In genomic region chr2:29175338-29175737, GRCh38 we compare ENCODE assay signal across 30 cellular contexts.
"Had no signal": no experiment of that assay in that cellular context is flagged by ENCODE, and none has a peak within 500 bp of the region (broad histone marks: within the 10 kb centered on the region; RNA-seq: fewer than 3 reads in every experiment).

No MANE protein-coding gene starts in this region.

- H2AFZ ChIP-seq: hepatocyte had no signal

- H3K9me3 ChIP-seq: adrenal gland, body of pancreas, esophagus muscularis mucosa, gastroesophageal sphincter, heart right ventricle had no signal

- H3K27me3 ChIP-seq: adrenal gland, body of pancreas, esophagus muscularis mucosa, foreskin keratinocyte, gastroesophageal sphincter, heart right ventricle, hepatocyte had no signal

- H3K4me2 ChIP-seq: hepatocyte had no signal

- DNase-seq: activated CD4-positive, alpha-beta T cell treated with anti-CD3 and anti-CD28 coated beads for 48 hours; activated CD4-positive, alpha-beta T cell treated with anti-CD3 and anti-CD28 coated beads, Interleukin-2, amount 50 U/mL, for 1 hour; activated CD4-positive, alpha-beta T cell treated with anti-CD3 and anti-CD28 coated beads, Interleukin-2, amount 50 U/mL, for 48 hours; activated CD8-positive, alpha-beta memory T cell treated with anti-CD3 and anti-CD28 coated beads, Interleukin-2, amount 50 U/mL, for 48 hours; activated effector memory CD4-positive, alpha-beta T cell treated with Interleukin-2 at 50 U/mL for 16 hours; activated gamma-delta T cell treated with Interleukin-2 at 50 U/mL for 16 hours; activated naive CD4-positive, alpha-beta T cell treated with anti-CD3 and anti-CD28 coated beads, Interleukin-2, amount 50 U/mL, for 16 hours; activated naive CD4-positive, alpha-beta T cell treated with Interleukin-2 at 50 U/mL for 16 hours; activated T-cell treated with anti-CD3 and anti-CD28 coated beads for 4 hours; activated T-cell treated with anti-CD3 and anti-CD28 coated beads, Interleukin-2, amount 50 U/mL, for 24 hours; activated T-cell treated with anti-CD3 and anti-CD28 coated beads, Interleukin-2, amount 50 U/mL, for 72 hours; adrenal gland; amygdala; aorta; body of pancreas; caudate nucleus; cortex of kidney; dermis blood vessel endothelial cell; effector CD4-positive, alpha-beta T cell; effector memory CD8-positive, alpha-beta T cell; erythroblast; foreskin keratinocyte; heart right ventricle; T-helper 1 cell; T-helper 2 cell had no signal

- H3K4me3 ChIP-seq: adrenal gland, body of pancreas, esophagus muscularis mucosa, gastroesophageal sphincter, heart right ventricle, hepatocyte had no signal

- H3K27ac ChIP-seq: adrenal gland, body of pancreas, esophagus muscularis mucosa, foreskin keratinocyte, gastroesophageal sphincter, heart right ventricle, hepatocyte had no signal

- ATAC-seq: activated T-cell treated with anti-CD3 and anti-CD28 coated beads, Interleukin-2, amount 50 U/mL, for 72 hours; body of pancreas; effector memory CD8-positive, alpha-beta T cell; foreskin keratinocyte; gastroesophageal sphincter; heart right ventricle; WTC11 had no signal

- H3K9me3 Mint-ChIP-seq: activated T-cell treated with anti-CD3 and anti-CD28 coated beads, Interleukin-2, amount 50 U/mL, for 24 hours; activated T-cell treated with anti-CD3 and anti-CD28 coated beads, Interleukin-2, amount 50 U/mL, for 72 hours; effector memory CD8-positive, alpha-beta T cell had no signal

- H3K4me1 Mint-ChIP-seq: WTC11 had no signal

- H3K27me3 Mint-ChIP-seq: activated naive CD8-positive, alpha-beta T cell; activated T-cell treated with anti-CD3 and anti-CD28 coated beads, Interleukin-2, amount 50 U/mL, for 24 hours; effector memory CD8-positive, alpha-beta T cell had no signal

- H3K4me3 Mint-ChIP-seq: activated naive CD8-positive, alpha-beta T cell; activated T-cell treated with anti-CD3 and anti-CD28 coated beads, Interleukin-2, amount 50 U/mL, for 24 hours; activated T-cell treated with anti-CD3 and anti-CD28 coated beads, Interleukin-2, amount 50 U/mL, for 72 hours; effector memory CD8-positive, alpha-beta T cell; WTC11 had no signal

- H3K79me2 ChIP-seq: hepatocyte had no signal

- H3K27ac Mint-ChIP-seq: activated naive CD8-positive, alpha-beta T cell; activated T-cell treated with anti-CD3 and anti-CD28 coated beads, Interleukin-2, amount 50 U/mL, for 24 hours; activated T-cell treated with anti-CD3 and anti-CD28 coated beads, Interleukin-2, amount 50 U/mL, for 72 hours; WTC11 had no signal

- H3K36me3 Mint-ChIP-seq: WTC11 had no signal

- H3K4me1 ChIP-seq: adrenal gland, body of pancreas, esophagus muscularis mucosa, foreskin keratinocyte, gastroesophageal sphincter, heart right ventricle had no signal
